ENCODE assay signal across 28 cellular contexts in genomic region chr7:41973331-41973730, GRCh38.
"Had no signal": no experiment of that assay in that cellular context is flagged by ENCODE, and none has a peak within 500 bp of the region (broad histone marks: within the 10 kb centered on the region; RNA-seq: fewer than 3 reads in every experiment).

No MANE protein-coding gene starts in this region.

- H3K27me3 Mint-ChIP-seq: stimulated activated memory B cell treated with anti-CD40 and anti-IgM and Interleukin-4, amounts not matched to agents 10 μg/mL and 1 μg/mL and 100 μg/mL, for 72 hours; stimulated activated naive CD8-positive, alpha-beta T cell treated with anti-CD3 and anti-CD28 coated beads, Interleukin-15, Interleukin-2, amounts not matched to agents 100 ng/mL and 50 ng/mL, for 24 hours; type B pancreatic cell had no signal

- DNase-seq: stimulated activated CD4-positive, alpha-beta T cell treated with anti-CD3 and anti-CD28 coated beads, Interleukin-2, amount 100 ng/mL, for 48 hours; stimulated activated CD4-positive, alpha-beta T cell treated with anti-CD3 and anti-CD28 coated beads, Interleukin-4, amount 100 ng/mL, for 1 hour; stimulated activated CD4-positive, alpha-beta T cell treated with anti-CD3 and anti-CD28 coated beads, Interleukin-4, amount 100 ng/mL, for 24 hours; stimulated activated CD4-positive, alpha-beta T cell treated with anti-CD3 and anti-CD28 coated beads, Interleukin-4, amount 100 ng/mL, for 4 hours; stimulated activated CD8-positive, alpha-beta memory T cell treated with anti-CD3 and anti-CD28 coated beads, Interleukin-4, amount 100 ng/mL, for 48 hours; stimulated activated naive B cell treated with anti-CD40 and anti-IgM and Interleukin-4, amounts not matched to agents 10 μg/mL and 1 μg/mL and 100 μg/mL, for 72 hours; stimulated activated naive CD4-positive, alpha-beta T cell; stimulated activated naive CD4-positive, alpha-beta T cell treated with Interleukin-2 at 50 U/mL for 16 hours; stimulated activated naive CD8-positive, alpha-beta T cell treated with anti-CD3 and anti-CD28 coated beads, Interleukin-15, amount 100 ng/mL, for 72 hours; stimulated activated naive CD8-positive, alpha-beta T cell treated with anti-CD3 and anti-CD28 coated beads, Interleukin-15, Interleukin-2, amounts not matched to agents 100 U/mL and 50 U/mL, for 24 hours; stomach; substantia nigra; testis; thyroid gland; tibial artery; transverse colon; trophoblast cell; upper lobe of left lung; upper lobe of right lung; uterus had no signal

- H3K9me3 ChIP-seq: stomach, suprapubic skin, testis, thoracic aorta, thyroid gland, tibial artery, tibial nerve, transverse colon, upper lobe of left lung, upper lobe of right lung, uterus, vagina had no signal

- H3K4me3 Mint-ChIP-seq: stimulated activated effector memory CD8-positive, alpha-beta T cell treated with anti-CD3 and anti-CD28 coated beads, Interleukin-12 subunit alpha, Interleukin-12 subunit beta, amount 100 ng/mL, for 72 hours; stimulated activated memory B cell treated with anti-CD40 and anti-IgM and Interleukin-4, amounts not matched to agents 10 μg/mL and 1 μg/mL and 100 μg/mL, for 72 hours; stimulated activated naive B cell treated with anti-CD40 and anti-IgM and Interleukin-4, amounts not matched to agents 10 μg/mL and 1 μg/mL and 100 μg/mL, for 72 hours; stimulated activated naive CD8-positive, alpha-beta T cell treated with anti-CD3 and anti-CD28 coated beads, Interleukin-15, amount 100 ng/mL, for 72 hours; stimulated activated naive CD8-positive, alpha-beta T cell treated with anti-CD3 and anti-CD28 coated beads, Interleukin-15, Interleukin-2, amounts not matched to agents 100 ng/mL and 50 ng/mL, for 24 hours; type B pancreatic cell had no signal

- H3K36me3 ChIP-seq: thoracic aorta, transverse colon, upper lobe of right lung, uterus had no signal

- H3K27me3 ChIP-seq: stomach, suprapubic skin, testis, thyroid gland, tibial artery, tibial nerve, transverse colon, upper lobe of left lung, upper lobe of right lung, uterus, vagina had no signal

- H3K27ac ChIP-seq: stomach, suprapubic skin, testis, thoracic aorta, thyroid gland, tibial artery, tibial nerve, transverse colon, upper lobe of left lung, upper lobe of right lung, uterus, vagina had no signal

- H3K9me3 Mint-ChIP-seq: stimulated activated effector memory CD8-positive, alpha-beta T cell treated with anti-CD3 and anti-CD28 coated beads, Interleukin-12 subunit alpha, Interleukin-12 subunit beta, amount 100 ng/mL, for 72 hours; stimulated activated memory B cell treated with anti-CD40 and anti-IgM and Interleukin-4, amounts not matched to agents 10 μg/mL and 1 μg/mL and 100 μg/mL, for 72 hours; stimulated activated naive B cell treated with anti-CD40 and anti-IgM and Interleukin-4, amounts not matched to agents 10 μg/mL and 1 μg/mL and 100 μg/mL, for 72 hours; stimulated activated naive CD8-positive, alpha-beta T cell treated with anti-CD3 and anti-CD28 coated beads, Interleukin-15, amount 100 ng/mL, for 72 hours; stimulated activated naive CD8-positive, alpha-beta T cell treated with anti-CD3 and anti-CD28 coated beads, Interleukin-15, Interleukin-2, amounts not matched to agents 100 ng/mL and 50 ng/mL, for 24 hours; type B pancreatic cell had no signal

- H3K36me3 Mint-ChIP-seq: stimulated activated effector memory CD8-positive, alpha-beta T cell treated with anti-CD3 and anti-CD28 coated beads, Interleukin-12 subunit alpha, Interleukin-12 subunit beta, amount 100 ng/mL, for 72 hours; stimulated activated memory B cell treated with anti-CD40 and anti-IgM and Interleukin-4, amounts not matched to agents 10 μg/mL and 1 μg/mL and 100 μg/mL, for 72 hours; stimulated activated naive B cell treated with anti-CD40 and anti-IgM and Interleukin-4, amounts not matched to agents 10 μg/mL and 1 μg/mL and 100 μg/mL, for 72 hours had no signal

- H3K4me3 ChIP-seq: stomach, suprapubic skin, testis, thoracic aorta, thyroid gland, tibial artery, tibial nerve, transverse colon, upper lobe of left lung, upper lobe of right lung, uterus, vagina had no signal

- H3K4me1 ChIP-seq: testis had no signal

- ATAC-seq: stimulated activated effector memory CD8-positive, alpha-beta T cell treated with anti-CD3 and anti-CD28 coated beads, Interleukin-12 subunit alpha, Interleukin-12 subunit beta, amount 100 ng/mL, for 72 hours; stimulated activated memory B cell treated with anti-CD40 and anti-IgM and Interleukin-4, amounts not matched to agents 10 μg/mL and 1 μg/mL and 100 μg/mL, for 72 hours; stimulated activated naive B cell treated with anti-CD40 and anti-IgM and Interleukin-4, amounts not matched to agents 10 μg/mL and 1 μg/mL and 100 μg/mL, for 72 hours; stimulated activated naive CD8-positive, alpha-beta T cell treated with anti-CD3 and anti-CD28 coated beads, Interleukin-15, amount 100 ng/mL, for 72 hours; stimulated activated naive CD8-positive, alpha-beta T cell treated with anti-CD3 and anti-CD28 coated beads, Interleukin-15, Interleukin-2, amounts not matched to agents 100 U/mL and 50 U/mL, for 24 hours; upper lobe of right lung had no signal

- H3K4me1 Mint-ChIP-seq: stimulated activated effector memory CD8-positive, alpha-beta T cell treated with anti-CD3 and anti-CD28 coated beads, Interleukin-12 subunit alpha, Interleukin-12 subunit beta, amount 100 ng/mL, for 72 hours; stimulated activated memory B cell treated with anti-CD40 and anti-IgM and Interleukin-4, amounts not matched to agents 10 μg/mL and 1 μg/mL and 100 μg/mL, for 72 hours; stimulated activated naive B cell treated with anti-CD40 and anti-IgM and Interleukin-4, amounts not matched to agents 10 μg/mL and 1 μg/mL and 100 μg/mL, for 72 hours; stimulated activated naive CD8-positive, alpha-beta T cell treated with anti-CD3 and anti-CD28 coated beads, Interleukin-15, amount 100 ng/mL, for 72 hours had no signal

- H3K27ac Mint-ChIP-seq: stimulated activated effector memory CD8-positive, alpha-beta T cell treated with anti-CD3 and anti-CD28 coated beads, Interleukin-12 subunit alpha, Interleukin-12 subunit beta, amount 100 ng/mL, for 72 hours; stimulated activated memory B cell treated with anti-CD40 and anti-IgM and Interleukin-4, amounts not matched to agents 10 μg/mL and 1 μg/mL and 100 μg/mL, for 72 hours; stimulated activated naive B cell treated with anti-CD40 and anti-IgM and Interleukin-4, amounts not matched to agents 10 μg/mL and 1 μg/mL and 100 μg/mL, for 72 hours; stimulated activated naive CD8-positive, alpha-beta T cell treated with anti-CD3 and anti-CD28 coated beads, Interleukin-15, amount 100 ng/mL, for 72 hours; stimulated activated naive CD8-positive, alpha-beta T cell treated with anti-CD3 and anti-CD28 coated beads, Interleukin-15, Interleukin-2, amounts not matched to agents 100 ng/mL and 50 ng/mL, for 24 hours; type B pancreatic cell had no signal
